In genomic region chr9:137086531-137087408, GRCh38 we compare ENCODE assay signal across 1 cellular context.
TF ChIP-seq lines count a peak whose summit lies in the region.

Gene MAN1B1, plus strand, starts transcription at chr9:137086985. Its CDS starts 15 bp downstream, at chr9:137087000.

TF ChIP-seq in K562, 482 proteins besides CTCF, POLR2A, EP300 and RAD21 (continued from another document and continues in another):
- TF ChIP-seq ZNF518B (CRISPR knock-in tag; IDR thresholded peaks at IDR 0.05) = no peak
- TF ChIP-seq PURB (CRISPR knock-in tag; IDR thresholded peaks at IDR 0.05; ENCODE audit: low read depth) = no peak
- TF ChIP-seq TRIM24 (IDR thresholded peaks at IDR 0.05) = no peak
- TF ChIP-seq MAFG (tag; conservative IDR thresholded peaks at IDR 0.05) = no peak
- TF ChIP-seq CREB3L1 (IDR thresholded peaks at IDR 0.05; ENCODE audit: borderline replicate concordance, low read depth) = no peak; the same call in 1 of the 2 replicates
- TF ChIP-seq ATF6 (CRISPR knock-in tag; IDR thresholded peaks at IDR 0.05) = no peak
- no peak for TF ChIP-seq HMG20B (CRISPR knock-in tag; IDR thresholded peaks at IDR 0.05)
- no peak for TF ChIP-seq LEF1 (IDR thresholded peaks at IDR 0.05)
- no peak for TF ChIP-seq ZNF785 (CRISPR knock-in tag; IDR thresholded peaks at IDR 0.05)
- TF ChIP-seq TCF3 (CRISPR knock-in tag; IDR thresholded peaks at IDR 0.05) = peak; percentile 24; the same call in 1 of the 2 replicates
- TF ChIP-seq MXI1 (IDR thresholded peaks at IDR 0.05; ENCODE audit: low read depth, low read length) = peak; percentile 99
- TF ChIP-seq ZNF311 (CRISPR knock-in tag; IDR thresholded peaks at IDR 0.05) = no peak
- TF ChIP-seq CTCFL (IDR thresholded peaks at IDR 0.05; ENCODE audit: borderline replicate concordance, insufficient read depth, low read depth, low read length, poor library complexity, severe bottlenecking) = peak; percentile 7
- TF ChIP-seq TGIF2 (CRISPR knock-in tag; IDR thresholded peaks at IDR 0.05) = no peak
- TF ChIP-seq FOXJ3 (CRISPR knock-in tag; IDR thresholded peaks at IDR 0.05) = no peak
- no peak for TF ChIP-seq HMG20A (CRISPR knock-in tag; conservative IDR thresholded peaks at IDR 0.05)
- TF ChIP-seq LCOR (CRISPR knock-in tag; IDR thresholded peaks at IDR 0.05) = 0 out of 2 replicates have a peak, but pooled peaks have one; percentile 14
- TF ChIP-seq HNRNPLL (IDR thresholded peaks at IDR 0.05; ENCODE audit: low read depth, low read length, poor library complexity, severe bottlenecking) = peak; percentile 100
- peak; percentile 100 for TF ChIP-seq HDAC3 (IDR thresholded peaks at IDR 0.05; ENCODE audit: borderline replicate concordance, partially characterized antibody)
- 0 out of 2 replicates have a peak, but pooled peaks have one; percentile 11 for TF ChIP-seq NFRKB (IDR thresholded peaks at IDR 0.05; ENCODE audit: low read depth)
- no peak for TF ChIP-seq POLR3A (IDR thresholded peaks at IDR 0.05; ENCODE audit: borderline replicate concordance, extremely low read depth, insufficient read depth, insufficient read length)
- peak; percentile 87 for TF ChIP-seq CREB1 (IDR thresholded peaks at IDR 0.05)
- peak; percentile 92 for TF ChIP-seq CREB1 (CRISPR knock-in tag; IDR thresholded peaks at IDR 0.05)
- TF ChIP-seq TEAD2 (tag; IDR thresholded peaks at IDR 0.05) = no peak
- peak; percentile 83 for TF ChIP-seq SAP30 (IDR thresholded peaks at IDR 0.05; ENCODE audit: borderline replicate concordance, insufficient read depth, low read depth, low read length, poor library complexity, severe bottlenecking)
- TF ChIP-seq ZNF507 (tag; conservative IDR thresholded peaks at IDR 0.05) = no peak
- TF ChIP-seq PRPF4 (IDR thresholded peaks at IDR 0.05; ENCODE audit: insufficient read depth, low read depth, low read length, poor library complexity, severe bottlenecking) = no peak
- TF ChIP-seq ZNF780A (CRISPR knock-in tag; IDR thresholded peaks at IDR 0.05) = no peak
- no peak for TF ChIP-seq ZKSCAN8 (CRISPR knock-in tag; IDR thresholded peaks at IDR 0.05)
- TF ChIP-seq ZNF143 (CRISPR knock-in tag; IDR thresholded peaks at IDR 0.05) = no peak
- no peak for TF ChIP-seq ZNF764 (CRISPR knock-in tag; IDR thresholded peaks at IDR 0.05; ENCODE audit: low read depth)
- no peak for TF ChIP-seq KDM2B (CRISPR knock-in tag; IDR thresholded peaks at IDR 0.05)
- TF ChIP-seq ZBTB7A (IDR thresholded peaks at IDR 0.05; ENCODE audit: borderline replicate concordance, control insufficient read depth, low read depth, low read length) = peak; percentile 76; the same call in 1 of the 2 replicates
- peak; percentile 100 for TF ChIP-seq ZBTB2 (IDR thresholded peaks at IDR 0.05)
- no peak for TF ChIP-seq ZNF354B (CRISPR knock-in tag; IDR thresholded peaks at IDR 0.05)
- no peak for TF ChIP-seq NFIX (CRISPR knock-in tag; IDR thresholded peaks at IDR 0.05; ENCODE audit: low read depth)
- peak in 1 of 2 experiments; percentile 68; a peak in 1 of 4 replicates for TF ChIP-seq UBTF (IDR thresholded peaks at IDR 0.05; ENCODE audit: borderline replicate concordance in 1 of 2, low read depth in 2 of 2, low read length in 2 of 2)
- no peak for TF ChIP-seq ZNF280A (IDR thresholded peaks at IDR 0.05; ENCODE audit: low read depth, partially characterized antibody)
- TF ChIP-seq MXD1 (CRISPR knock-in tag; IDR thresholded peaks at IDR 0.05; ENCODE audit: borderline replicate concordance, poor library complexity, severe bottlenecking) = peak; percentile 95
- TF ChIP-seq MAFF (IDR thresholded peaks at IDR 0.05; ENCODE audit: low read length) = no peak
- TF ChIP-seq TRIM28 (IDR thresholded peaks at IDR 0.05) = no peak; the same call in 1 of the 2 replicates
- TF ChIP-seq RAD51 (IDR thresholded peaks at IDR 0.05; ENCODE audit: borderline replicate concordance, low read depth) = peak; percentile 85
- TF ChIP-seq SMARCE1 (IDR thresholded peaks at IDR 0.05) = no peak
- no peak for TF ChIP-seq ZNF395 (CRISPR knock-in tag; IDR thresholded peaks at IDR 0.05)
- TF ChIP-seq FIP1L1 (IDR thresholded peaks at IDR 0.05; ENCODE audit: low read depth, low read length, poor library complexity, severe bottlenecking) = no peak
- TF ChIP-seq CREM (IDR thresholded peaks at IDR 0.05; ENCODE audit: low read depth) = peak; percentile 93
- no peak for TF ChIP-seq IRF2 (CRISPR knock-in tag; IDR thresholded peaks at IDR 0.05)
- 0 out of 2 replicates have a peak, but pooled peaks have one; percentile 83 for TF ChIP-seq RBM14 (IDR thresholded peaks at IDR 0.05; ENCODE audit: borderline replicate concordance, insufficient read depth, low read depth, low read length)
- no peak for TF ChIP-seq ZNF76 (CRISPR knock-in tag; IDR thresholded peaks at IDR 0.05; ENCODE audit: borderline replicate concordance)
- TF ChIP-seq GABPB1 (CRISPR knock-in tag; IDR thresholded peaks at IDR 0.05) = peak; percentile 63
- peak; percentile 97 for TF ChIP-seq RFX1 (IDR thresholded peaks at IDR 0.05)
